Comparison of ENCODE assay signal across 1 cellular context in genomic region chr7:73451780-73452398, GRCh38.
TF ChIP-seq lines count a peak whose summit lies in the region.

No MANE protein-coding gene starts in this region.

TF ChIP-seq in HCT116, 20 proteins besides CTCF, POLR2A, EP300 and RAD21 (continued from another document):
- TF ChIP-seq ZBTB33 (IDR thresholded peaks at IDR 0.05; ENCODE audit: extremely low read depth, insufficient replicate concordance, low read length): no peak
- TF ChIP-seq CBX3 (IDR thresholded peaks at IDR 0.05; ENCODE audit: low read depth): no peak
- no peak for TF ChIP-seq ELF1 (IDR thresholded peaks at IDR 0.05; ENCODE audit: borderline replicate concordance, low read depth)
- TF ChIP-seq JUND (IDR thresholded peaks at IDR 0.05): no peak
- no peak for TF ChIP-seq REST (IDR thresholded peaks at IDR 0.05; ENCODE audit: low read depth)
- TF ChIP-seq EGR1 (IDR thresholded peaks at IDR 0.05; ENCODE audit: low read depth): no peak
- TF ChIP-seq MAX (IDR thresholded peaks at IDR 0.05): no peak
- no peak for TF ChIP-seq EZH2phosphoT487 (IDR thresholded peaks at IDR 0.05; ENCODE audit: borderline replicate concordance)
- no peak for TF ChIP-seq ATF3 (IDR thresholded peaks at IDR 0.05)
- no peak for TF ChIP-seq SP1 (IDR thresholded peaks at IDR 0.05; ENCODE audit: low read depth)
- TF ChIP-seq SIN3A (IDR thresholded peaks at IDR 0.05; ENCODE audit: low read depth): no peak
- no peak for TF ChIP-seq EZH2 (IDR thresholded peaks at IDR 0.05)
- TF ChIP-seq POLR2AphosphoS5 (IDR thresholded peaks at IDR 0.05; ENCODE audit: low read depth, low read length): no peak
TF ChIP-seq in HCT116: peak in this region for 0.
